Comparison of ENCODE assay signal across 17 cellular contexts in the genomic region with DNA sequence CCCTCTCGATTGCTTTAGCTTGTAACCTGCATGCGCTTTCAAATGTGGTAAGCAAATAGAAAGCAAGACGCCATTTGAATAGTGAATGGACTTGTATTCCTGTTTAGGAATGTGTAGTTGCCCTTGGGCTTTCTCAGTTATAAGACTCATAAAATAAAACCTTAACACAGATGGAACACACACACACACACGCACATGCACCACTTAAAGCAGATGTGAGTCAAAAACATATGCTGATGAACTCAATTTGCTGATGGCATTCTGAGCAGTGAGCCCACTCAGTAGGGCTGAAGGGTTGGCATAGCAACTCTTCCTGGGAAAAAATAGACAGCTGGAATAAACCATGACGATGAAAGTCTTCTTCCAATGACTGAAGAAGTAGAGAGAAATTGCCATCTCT.
DNase-seq lines count a peak whose midpoint lies in the region; ATAC-seq and TF ChIP-seq lines count a peak whose summit lies in the region.
"Had no signal": no experiment of that assay in that cellular context is flagged by ENCODE, and none has a peak within 500 bp of the region (broad histone marks: within the 10 kb centered on the region; RNA-seq: fewer than 3 reads in every experiment).

No MANE protein-coding gene starts in this region.

- no peak overlapping the region for H2AFZ ChIP-seq in neural cell (ENCODE audit: low read depth, low read length)

- intact Hi-C loops in breast epithelium (cut with DNase I; ENCODE audit: low total_unique reads) = no loop called here

- H3K4me2 ChIP-seq in neural cell (ENCODE audit: low read length) = no peak overlapping the region

- H3K9me3 ChIP-seq in neural cell (ENCODE audit: low read length) (no peaks in the 10 kb centered on the region), breast epithelium (no peaks in the 10 kb centered on the region)
- H3K9me3 ChIP-seq: BE2C had no signal

- ATAC-seq in HG03175 (IDR thresholded peaks at IDR 0.05; ENCODE audit: unreplicated experiment) = no peak
- ATAC-seq: GM12878, HCT116, K562 had no signal

- H3K4me1 ChIP-seq in breast epithelium = no peaks in the 10 kb centered on the region
- H3K4me1 ChIP-seq: BE2C had no signal

- no peaks in the 10 kb centered on the region for H3K36me3 ChIP-seq in neural cell (ENCODE audit: insufficient read depth, low read length)
- no peaks in the 10 kb centered on the region for H3K36me3 ChIP-seq in breast epithelium
- H3K36me3 ChIP-seq: BE2C had no signal

- H3K4me3 ChIP-seq in neural cell (ENCODE audit: low read length) (peak overlapping the region; percentile 26), breast epithelium (no peak overlapping the region)
- H3K4me3 ChIP-seq: GM12878, K562 had no signal

- H4K20me1 ChIP-seq in neural cell (ENCODE audit: insufficient read depth) = no peaks in the 10 kb centered on the region

- H3K79me2 ChIP-seq in neural cell (replicated peaks; ENCODE audit: insufficient read depth, low read length) = no peaks in the 10 kb centered on the region

- peak; percentile 42 for DNase-seq in Ammon's horn (ENCODE audit: low spot score)
- DNase-seq in M059J (ENCODE audit: low read depth) = peak; percentile 5
- peak; percentile 8 for DNase-seq in cerebellar cortex (ENCODE audit: low spot score)
- DNase-seq in activated CD4-positive, alpha-beta T cell treated with anti-CD3 and anti-CD28 coated beads for 1 hour = no peak
- DNase-seq in breast epithelium (ENCODE audit: low spot score in 2 of 2) = no peak
- DNase-seq: BE2C; CD4-positive, alpha-beta memory T cell; DMS79 treated with DMSO at 0.1 percent for 48 hours; NCI-H1417 treated with DMSO at 0.1 percent for 48 hours; NCI-H2081; NCI-H446 treated with DMSO at 0.1 percent for 48 hours; NCI-H774 had no signal

- no peak for TF ChIP-seq CTCF in neural cell (IDR thresholded peaks at IDR 0.05; ENCODE audit: poor library complexity, severe bottlenecking)
- TF ChIP-seq CTCF in breast epithelium (IDR thresholded peaks at IDR 0.05) = no peak

- H3K27me3 ChIP-seq in neural cell (ENCODE audit: insufficient read depth, low read depth, low read length) (no peaks in the 10 kb centered on the region), breast epithelium (no peaks in the 10 kb centered on the region)
- H3K27me3 ChIP-seq: BE2C had no signal

- no peak for TF ChIP-seq RAD21 in neural cell (conservative IDR thresholded peaks at IDR 0.05)

- no peak overlapping the region for H3K9ac ChIP-seq in neural cell (ENCODE audit: low read length)

- no peaks in the 10 kb centered on the region for H3F3A ChIP-seq in neural cell (ENCODE audit: insufficient read depth, low read length, poor library complexity, severe bottlenecking)

- no peak for TF ChIP-seq EP300 in neural cell (conservative IDR thresholded peaks at IDR 0.05; ENCODE audit: poor library complexity, severe bottlenecking)

- TF ChIP-seq POLR2A in breast epithelium (IDR thresholded peaks at IDR 0.05) = no peak

- H3K27ac ChIP-seq in neural cell (ENCODE audit: low read length) = peak overlapping the region; percentile 26
- H3K27ac ChIP-seq in breast epithelium = no peak overlapping the region

- H3K9me2 ChIP-seq in neural cell (ENCODE audit: insufficient read depth, low read length) = no peaks in the 10 kb centered on the region

TF ChIP-seq in neural cell, 6 proteins besides CTCF, POLR2A, EP300 and RAD21:
- TF ChIP-seq SMC3 (conservative IDR thresholded peaks at IDR 0.05; ENCODE audit: poor library complexity) (no peak), MXI1 (conservative IDR thresholded peaks at IDR 0.05; ENCODE audit: poor library complexity, severe bottlenecking) (no peak), POLR2AphosphoS5 (IDR thresholded peaks at IDR 0.05) (no peak), EZH2 (IDR thresholded peaks at IDR 0.05; ENCODE audit: borderline replicate concordance, insufficient read depth, low read length, poor library complexity, severe bottlenecking) (no peak), TAF1 (IDR thresholded peaks at IDR 0.05; ENCODE audit: low read depth) (no peak)
- TF ChIP-seq, protein P1, sequence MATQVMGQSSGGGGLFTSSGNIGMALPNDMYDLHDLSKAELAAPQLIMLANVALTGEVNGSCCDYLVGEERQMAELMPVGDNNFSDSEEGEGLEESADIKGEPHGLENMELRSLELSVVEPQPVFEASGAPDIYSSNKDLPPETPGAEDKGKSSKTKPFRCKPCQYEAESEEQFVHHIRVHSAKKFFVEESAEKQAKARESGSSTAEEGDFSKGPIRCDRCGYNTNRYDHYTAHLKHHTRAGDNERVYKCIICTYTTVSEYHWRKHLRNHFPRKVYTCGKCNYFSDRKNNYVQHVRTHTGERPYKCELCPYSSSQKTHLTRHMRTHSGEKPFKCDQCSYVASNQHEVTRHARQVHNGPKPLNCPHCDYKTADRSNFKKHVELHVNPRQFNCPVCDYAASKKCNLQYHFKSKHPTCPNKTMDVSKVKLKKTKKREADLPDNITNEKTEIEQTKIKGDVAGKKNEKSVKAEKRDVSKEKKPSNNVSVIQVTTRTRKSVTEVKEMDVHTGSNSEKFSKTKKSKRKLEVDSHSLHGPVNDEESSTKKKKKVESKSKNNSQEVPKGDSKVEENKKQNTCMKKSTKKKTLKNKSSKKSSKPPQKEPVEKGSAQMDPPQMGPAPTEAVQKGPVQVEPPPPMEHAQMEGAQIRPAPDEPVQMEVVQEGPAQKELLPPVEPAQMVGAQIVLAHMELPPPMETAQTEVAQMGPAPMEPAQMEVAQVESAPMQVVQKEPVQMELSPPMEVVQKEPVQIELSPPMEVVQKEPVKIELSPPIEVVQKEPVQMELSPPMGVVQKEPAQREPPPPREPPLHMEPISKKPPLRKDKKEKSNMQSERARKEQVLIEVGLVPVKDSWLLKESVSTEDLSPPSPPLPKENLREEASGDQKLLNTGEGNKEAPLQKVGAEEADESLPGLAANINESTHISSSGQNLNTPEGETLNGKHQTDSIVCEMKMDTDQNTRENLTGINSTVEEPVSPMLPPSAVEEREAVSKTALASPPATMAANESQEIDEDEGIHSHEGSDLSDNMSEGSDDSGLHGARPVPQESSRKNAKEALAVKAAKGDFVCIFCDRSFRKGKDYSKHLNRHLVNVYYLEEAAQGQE (IDR thresholded peaks at IDR 0.05; ENCODE audit: borderline replicate concordance) = no peak

Comparison
In these comparisons a context has a peak if more than half of its experiments do, and no peak if none do; other contexts are left out.
1. DNase-seq: peak in Ammon's horn (single experiment), M059J (single experiment) and cerebellar cortex (single experiment); none in activated CD4-positive, alpha-beta T cell treated with anti-CD3 and anti-CD28 coated beads for 1 hour (single experiment) and breast epithelium (0 of 2).